10 cellular contexts compared by ENCODE assay signal in the genomic region with DNA sequence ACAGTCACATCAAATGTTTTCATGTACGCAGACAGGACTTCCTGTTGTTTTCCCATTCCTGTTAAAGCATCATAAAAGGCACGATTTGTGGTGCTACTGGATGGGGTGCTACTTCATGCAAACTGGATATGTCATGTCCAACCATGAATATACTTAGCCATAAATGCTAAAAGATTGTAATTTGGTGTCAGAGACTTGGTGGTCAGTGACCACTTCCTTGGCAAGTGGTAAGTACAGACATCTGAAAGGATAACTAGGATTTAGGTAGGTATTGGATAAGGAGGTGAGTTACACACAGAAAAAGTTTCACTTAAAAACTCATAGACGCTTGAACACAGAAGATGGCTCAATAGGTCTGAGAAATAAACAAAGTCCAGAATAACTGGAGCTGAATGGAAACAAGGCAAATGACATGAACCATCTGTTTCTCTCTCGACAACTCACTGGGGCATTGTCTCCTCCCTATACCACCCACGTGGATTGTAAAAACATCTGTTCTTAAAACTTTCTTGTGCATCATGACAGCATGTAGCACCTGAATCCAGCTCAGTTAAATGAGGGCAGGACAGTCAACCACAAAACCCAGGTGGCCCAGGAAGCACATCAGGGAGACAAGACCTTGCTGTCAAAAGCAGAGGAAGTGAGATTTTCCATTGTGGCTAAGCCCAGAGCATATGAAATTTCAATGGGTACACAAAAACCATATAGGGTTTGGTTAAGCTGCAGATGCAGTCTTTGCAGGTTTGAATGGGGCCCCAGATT. TPM values are rescaled to one million over a fixed set of nuclear protein-coding genes. Genes with fewer than 3 reads are reported as not detected.
DNase-seq lines count a peak whose midpoint lies in the region; ATAC-seq and TF ChIP-seq lines count a peak whose summit lies in the region.
"Had no signal": no experiment of that assay in that cellular context is flagged by ENCODE, and none has a peak within 500 bp of the region (broad histone marks: within the 10 kb centered on the region; RNA-seq: fewer than 3 reads in every experiment).

No MANE protein-coding gene starts in this region.

- peaks cover 35 to 58% of the 10 kb centered on the region in 2 donors for H3K4me1 Mint-ChIP-seq in stimulated activated naive B cell treated with anti-CD40 and anti-IgM and Interleukin-4, amounts not matched to agents 10 μg/mL and 1 μg/mL and 100 μg/mL, for 72 hours

- no peaks in the 10 kb centered on the region for H3K27me3 ChIP-seq in adrenal gland
- peaks cover 30% of the 10 kb centered on the region for H3K27me3 ChIP-seq in A673 (replicated peaks; ENCODE audit: insufficient read depth, low read depth, low read length, poor library complexity)

- H3K27me3 Mint-ChIP-seq in stimulated activated naive B cell treated with anti-CD40 and anti-IgM and Interleukin-4, amounts not matched to agents 10 μg/mL and 1 μg/mL and 100 μg/mL, for 72 hours = peaks cover 7 to 12% of the 10 kb centered on the region in 2 donors

- H3K9me3 Mint-ChIP-seq in stimulated activated naive B cell treated with anti-CD40 and anti-IgM and Interleukin-4, amounts not matched to agents 10 μg/mL and 1 μg/mL and 100 μg/mL, for 72 hours = no peaks in the 10 kb centered on the region

- TF ChIP-seq POLR2A in adrenal gland (IDR thresholded peaks at IDR 0.05) = no peak

- in situ Hi-C loops in G401 (cut with HindIII; ENCODE audit: low sequenced_read_pairs) = no loop called here

- H3K36me3 ChIP-seq in adrenal gland (replicated peaks in 1 of 2) (no peaks in the 10 kb centered on the region), A673 (ENCODE audit: insufficient read depth, low read length, poor library complexity, severe bottlenecking) (no peaks in the 10 kb centered on the region)

- peak; percentile 71 for ATAC-seq in HG02943 (IDR thresholded peaks at IDR 0.05; ENCODE audit: low read depth, unreplicated experiment)
- peak; percentile 89 to 91 for ATAC-seq in stimulated activated naive B cell treated with anti-CD40 and anti-IgM and Interleukin-4, amounts not matched to agents 10 μg/mL and 1 μg/mL and 100 μg/mL, for 72 hours (replicated peaks)

- intact Hi-C loops in adrenal gland (cut with DNase I) = no loop called here
- intact Hi-C loops in A673 (cut with micrococcal nuclease; ENCODE audit: unreplicated experiment) = no loop called here

- no peaks in the 10 kb centered on the region for H3K36me3 Mint-ChIP-seq in stimulated activated naive B cell treated with anti-CD40 and anti-IgM and Interleukin-4, amounts not matched to agents 10 μg/mL and 1 μg/mL and 100 μg/mL, for 72 hours

- CTCF ChIA-PET in A673 (lab: Charles Lee) = interaction anchor here (1.0 kb wide), 1 partner anchor 63 kb away, joined by 3 read pairs; no protein-coding TSS in a partner anchor

- WGBS in adrenal gland, 4 donors = 42 to 54% (median 53%) methylated on average over 5 of the region's 5 CpGs

- H3K4me1 ChIP-seq in adrenal gland (replicated peaks in 1 of 2) = no peaks in the 10 kb centered on the region
- H3K4me1 ChIP-seq in A673 (ENCODE audit: insufficient read depth, low read length, poor library complexity, severe bottlenecking) = no peaks in the 10 kb centered on the region

- peak overlapping the region in 1 of 2 donors; percentile 23 for H3K4me3 Mint-ChIP-seq in stimulated activated naive B cell treated with anti-CD40 and anti-IgM and Interleukin-4, amounts not matched to agents 10 μg/mL and 1 μg/mL and 100 μg/mL, for 72 hours

- DNase-seq in activated effector memory CD4-positive, alpha-beta T cell treated with anti-CD3 and anti-CD28 coated beads, Interleukin-2, amount 50 U/mL, for 16 hours = peak; percentile 68
- DNase-seq in activated effector memory CD4-positive, alpha-beta T cell treated with Interleukin-2 at 50 U/mL for 16 hours = no peak
- DNase-seq in activated CD4-positive, alpha-beta T cell treated with anti-CD3 and anti-CD28 coated beads, Interleukin-2, amount 50 U/mL, for 48 hours = peak; percentile 41 to 52
- DNase-seq in stimulated activated naive B cell treated with anti-CD40 and anti-IgM and Interleukin-4, amounts not matched to agents 10 μg/mL and 1 μg/mL and 100 μg/mL, for 72 hours = peak; percentile 78
- DNase-seq in adrenal gland = no peak
- no peak for DNase-seq in A673 (ENCODE audit: low spot score)
- no peak for DNase-seq in G401 (ENCODE audit: low spot score)
- DNase-seq: NCI-H82 had no signal

- no peak overlapping the region for H3K4me3 ChIP-seq in adrenal gland
- no peak overlapping the region for H3K4me3 ChIP-seq in A673 (ENCODE audit: low read depth, low read length, poor library complexity, severe bottlenecking)

- H3K9me3 ChIP-seq in adrenal gland (replicated peaks in 1 of 3) (no peaks in the 10 kb centered on the region), A673 (ENCODE audit: low read depth, low read length, poor library complexity, severe bottlenecking) (no peaks in the 10 kb centered on the region)

- POLR2A ChIA-PET in A673 (lab: Charles Lee; ENCODE audit: low non-redundant PET) = no interaction called here

- H3K27ac ChIP-seq in adrenal gland = no peak overlapping the region
- no peak overlapping the region for H3K27ac ChIP-seq in A673 (ENCODE audit: low read depth, low read length, poor library complexity, severe bottlenecking)

- TF ChIP-seq CTCF in adrenal gland (IDR thresholded peaks at IDR 0.05) (no peak), A673 (conservative IDR thresholded peaks at IDR 0.05; ENCODE audit: low read depth, low read length) (no peak)

- H3K27ac Mint-ChIP-seq in stimulated activated naive B cell treated with anti-CD40 and anti-IgM and Interleukin-4, amounts not matched to agents 10 μg/mL and 1 μg/mL and 100 μg/mL, for 72 hours = peak overlapping the region; percentile 71

- no TSS peak for BruUV-seq in A673 (replicated peaks; lab: Mats Ljungman, UMichigan)

RNA-seq across cellular contexts. Expression of gene IGLL5, which starts 22.1 kb away (rescaled TPM):
- total RNA-seq in adrenal gland (1 to 10 TPM in 2 of 8 donors, under 1 TPM in 1, not detected in 5; 0.43 to 2.2 (median 1.4) TPM), A673 (2021) (not detected in 2 replicates)
- 10 to 100 TPM in 1 of 3 donors, 1 to 10 TPM in 2; 1.4 to 24.7 (median 3.1) TPM for polyA plus RNA-seq in adrenal gland
- not detected in 2 replicates for total RNA-seq in G401 (2014; rRNA removed; shearing (Covaris generic))
- total RNA-seq: glomerular endothelial cell had no signal

Comparison
In these comparisons a context has a peak if more than half of its experiments do, and no peak if none do; other contexts are left out.
1. DNase-seq: peak in activated effector memory CD4-positive, alpha-beta T cell treated with anti-CD3 and anti-CD28 coated beads, Interleukin-2, amount 50 U/mL, for 16 hours (single experiment), activated CD4-positive, alpha-beta T cell treated with anti-CD3 and anti-CD28 coated beads, Interleukin-2, amount 50 U/mL, for 48 hours (2 of 2) and stimulated activated naive B cell treated with anti-CD40 and anti-IgM and Interleukin-4, amounts not matched to agents 10 μg/mL and 1 μg/mL and 100 μg/mL, for 72 hours (single experiment); none in activated effector memory CD4-positive, alpha-beta T cell treated with Interleukin-2 at 50 U/mL for 16 hours (single experiment), adrenal gland (0 of 7), A673 (single experiment) and G401 (single experiment).